In the genomic region with DNA sequence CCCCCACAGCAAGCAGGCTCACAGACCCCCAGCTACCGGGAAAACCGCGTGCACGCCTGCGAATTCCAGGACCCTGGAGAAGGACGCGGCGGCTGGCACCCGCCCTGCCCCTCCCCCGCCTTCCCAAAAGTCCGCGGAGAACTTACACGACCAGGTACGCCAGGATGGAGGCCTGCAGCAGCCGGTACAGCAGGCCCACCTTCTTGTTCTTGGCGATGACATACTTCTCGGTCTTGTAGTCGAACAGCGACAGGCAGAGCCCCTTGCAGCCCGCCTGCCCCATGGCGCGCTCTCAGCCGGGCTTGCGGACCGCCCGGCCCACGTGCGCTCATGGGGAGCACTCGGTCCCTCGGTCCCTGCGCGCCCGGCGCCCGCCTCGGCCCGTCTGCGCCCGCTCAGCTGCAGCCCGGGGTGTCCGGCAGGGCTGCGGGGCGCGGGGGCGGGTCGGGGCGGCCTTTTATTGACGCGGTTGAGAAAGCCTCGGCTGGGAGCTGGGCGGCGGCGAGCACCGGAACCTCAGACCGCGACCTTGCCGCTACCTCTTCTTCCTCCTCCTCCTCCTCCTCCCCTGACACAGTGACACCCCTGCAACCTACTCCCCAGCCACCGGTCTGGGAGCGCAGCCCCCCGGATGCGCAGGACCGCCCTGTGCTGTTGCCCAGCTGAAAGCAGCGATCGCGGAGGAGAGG, we compare ENCODE assay signal across 8 cellular contexts.
DNase-seq lines count a peak whose midpoint lies in the region; ATAC-seq lines count a peak whose summit lies in the region.

A gene with protein sequence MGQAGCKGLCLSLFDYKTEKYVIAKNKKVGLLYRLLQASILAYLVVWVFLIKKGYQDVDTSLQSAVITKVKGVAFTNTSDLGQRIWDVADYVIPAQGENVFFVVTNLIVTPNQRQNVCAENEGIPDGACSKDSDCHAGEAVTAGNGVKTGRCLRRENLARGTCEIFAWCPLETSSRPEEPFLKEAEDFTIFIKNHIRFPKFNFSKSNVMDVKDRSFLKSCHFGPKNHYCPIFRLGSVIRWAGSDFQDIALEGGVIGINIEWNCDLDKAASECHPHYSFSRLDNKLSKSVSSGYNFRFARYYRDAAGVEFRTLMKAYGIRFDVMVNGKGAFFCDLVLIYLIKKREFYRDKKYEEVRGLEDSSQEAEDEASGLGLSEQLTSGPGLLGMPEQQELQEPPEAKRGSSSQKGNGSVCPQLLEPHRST (minus strand): TSS at position 433 of the 689 bp plus-strand sequence. CDS start 150 bp downstream, at position 283.

- H3K9me3 ChIP-seq in adipocyte (ENCODE audit: control insufficient read depth, low read length) (peaks cover 12% of the 10 kb centered on the region), iPS-18c (ENCODE audit: control insufficient read depth, insufficient read depth, low read length) (peaks cover 8% of the 10 kb centered on the region)

- H3K36me3 ChIP-seq in adipocyte (ENCODE audit: control insufficient read depth, insufficient read depth, low read length, severe bottlenecking) = no peaks in the 10 kb centered on the region

- no peak within 1 kb of the TSS for H3K9ac ChIP-seq in adipocyte (ENCODE audit: low read length)

- peaks cover 4% of the 10 kb centered on the region for H3K4me1 ChIP-seq in adipocyte (ENCODE audit: control insufficient read depth, insufficient read depth, low read length)

- H3K4me3 ChIP-seq in adipocyte (ENCODE audit: low read length) = peak within 1 kb of the TSS; percentile 78
- H3K4me3 ChIP-seq in iPS-18c (ENCODE audit: insufficient read depth, low read depth, low read length) = peak within 1 kb of the TSS; percentile 57

- DNase-seq in NCI-H1417 (lab: John Stamatoyannopoulos, UW) (peak in 2 of 3 experiments; percentile 33 to 42), NCI-H1417 treated with DMSO at 0.1 percent for 48 hours (lab: John Stamatoyannopoulos, UW) (no peak), RKO (ENCODE audit: low spot score) (peak; percentile 20), adipocyte (ENCODE audit: low read depth) (peak; percentile 41), NCI-H510A (lab: John Stamatoyannopoulos, UW) (no peak)
- peak; percentile 68 for DNase-seq in stimulated activated CD4-positive, alpha-beta T cell treated with anti-CD3 and anti-CD28 coated beads, Interleukin-15, amount 100 ng/mL, for 24 hours

- H3K27me3 ChIP-seq in adipocyte (replicated peaks; ENCODE audit: control insufficient read depth, insufficient read depth, low read length) = peaks cover 10% of the 10 kb centered on the region

- ATAC-seq in GM21786 (IDR thresholded peaks at IDR 0.05; ENCODE audit: unreplicated experiment) = no peak

Comparison
In these comparisons a context has a peak if more than half of its experiments do, and no peak if none do; other contexts are left out.
1. DNase-seq: peak in NCI-H1417 (2 of 3), RKO (single experiment), adipocyte (single experiment) and stimulated activated CD4-positive, alpha-beta T cell treated with anti-CD3 and anti-CD28 coated beads, Interleukin-15, amount 100 ng/mL, for 24 hours (single experiment); none in NCI-H1417 treated with DMSO at 0.1 percent for 48 hours (single experiment) and NCI-H510A (single experiment).